In the genomic region with DNA sequence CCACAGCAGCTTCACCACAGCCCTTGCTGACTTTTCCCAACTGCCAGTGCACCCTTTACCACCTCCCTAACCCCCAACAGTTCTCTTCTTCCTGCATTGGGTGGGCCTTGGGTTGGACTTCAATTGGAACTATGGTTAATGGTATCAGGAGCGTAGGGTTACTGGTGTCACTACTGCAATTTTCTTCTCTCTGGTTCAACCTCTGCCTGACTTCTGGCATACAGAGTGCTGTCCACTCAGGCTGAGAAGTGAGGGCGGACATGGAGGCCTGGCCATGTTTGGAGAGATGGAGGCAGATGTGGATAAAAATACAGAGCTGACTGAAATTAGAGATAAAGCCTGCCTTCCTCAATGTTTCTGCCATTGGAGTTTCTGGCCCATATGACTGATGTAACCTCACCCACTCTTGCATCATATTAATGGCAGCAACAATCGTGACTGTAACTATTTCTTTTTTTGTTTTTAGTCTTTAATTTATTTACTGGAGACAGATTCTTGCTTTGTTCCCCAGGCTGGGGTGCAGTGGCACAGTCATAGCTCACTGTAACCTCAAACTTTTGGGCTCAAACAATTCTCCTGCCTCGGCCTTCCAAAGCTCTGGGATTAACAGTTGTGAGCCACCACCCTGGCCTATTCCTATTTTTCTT, we compare ENCODE assay signal across 24 cellular contexts.
DNase-seq lines count a peak whose midpoint lies in the region; ATAC-seq, FAIRE-seq and TF ChIP-seq lines count a peak whose summit lies in the region.
"Had no signal": no experiment of that assay in that cellular context is flagged by ENCODE, and none has a peak within 500 bp of the region (broad histone marks: within the 10 kb centered on the region; RNA-seq: fewer than 3 reads in every experiment).

No MANE protein-coding gene starts in this region.

- ATAC-seq in HepG2 (no peak), right lobe of liver (no peak), thoracic aorta (ENCODE audit: insufficient number of reproducible peaks, low FRiP score, low read depth) (no peak)
- ATAC-seq: left lobe of liver, T-cell had no signal

- POLR2A ChIA-PET in HepG2 (lab: Yijun Ruan, JAX), result no interaction called here
- POLR2A ChIA-PET in CD8-positive, alpha-beta memory T cell (lab: Charles Lee), result no interaction called here

- CTCF ChIA-PET in HepG2 (lab: Yijun Ruan, JAX; ENCODE audit: low intra/inter-chr PET ratio, low total read pairs), result no interaction called here
- CTCF ChIA-PET in CD8-positive, alpha-beta memory T cell (lab: Charles Lee), result interaction anchor here (0.6 to 1.0 kb wide), 2 partner anchors 13 to 24 kb away, joined by 3 read pairs; no protein-coding TSS in a partner anchor

- TF ChIP-seq EP300 in HepG2 (IDR thresholded peaks at IDR 0.05; ENCODE audit: low read depth in 2 of 2, low read length in 2 of 2), result no peak
- no peak for TF ChIP-seq EP300 in HepG2 (CRISPR knock-in tag; IDR thresholded peaks at IDR 0.05; ENCODE audit: borderline replicate concordance)

- no peaks in the 10 kb centered on the region for H3K4me1 Mint-ChIP-seq in CD8-positive, alpha-beta memory T cell
- H3K4me1 Mint-ChIP-seq: T-cell had no signal

- TF ChIP-seq POLR2A in HepG2 (IDR thresholded peaks at IDR 0.05; ENCODE audit: insufficient read depth in 1 of 2, low read depth in 2 of 2, low read length in 2 of 2) (no peak), right lobe of liver (IDR thresholded peaks at IDR 0.05) (no peak), prostate gland (IDR thresholded peaks at IDR 0.05) (no peak)

- DNase-seq in HepG2 (ENCODE audit: low spot score) (no peak), right lobe of liver (no peak), OCI-M1 (lab: John Stamatoyannopoulos, UW) (peak; percentile 52), fibroblast of lung (ENCODE audit: low read depth in 2 of 2) (no peak), thoracic aorta (ENCODE audit: low spot score) (no peak), superior temporal gyrus (ENCODE audit: extremely low spot score) (no peak), prostate gland (ENCODE audit: low spot score) (no peak)
- no peak for DNase-seq in CD8-positive, alpha-beta memory T cell
- DNase-seq: activated CD4-positive, alpha-beta T cell treated with anti-CD3 and anti-CD28 coated beads for 4 hours; GF-D8; H9; NCI-H1694 treated with DMSO at 0.1 percent for 48 hours; NCI-H2227 treated with DMSO at 0.1 percent for 48 hours; Right ventricle myocardium superior; T-cell; uterus had no signal

- WGBS in HepG2 (ENCODE audit: low lambda C conversion rate), result 19% methylated on average over 4 of the region's 4 CpGs
- 78% methylated on average over 3 of the region's 4 CpGs for WGBS in right lobe of liver (ENCODE audit: insufficient coverage, low coverage, low lambda C conversion rate, missing lambda C conversion rate)
- 89% methylated on average over 4 of the region's 4 CpGs for WGBS in prostate gland

- H3K9ac ChIP-seq in HepG2 (ENCODE audit: insufficient read depth, low read depth, low read length), result no peak overlapping the region
- no peak overlapping the region for H3K9ac ChIP-seq in fibroblast of lung (ENCODE audit: insufficient read depth, low read length)
- H3K9ac ChIP-seq: KMS-11 had no signal

- H3K9me3 ChIP-seq in HepG2 (ENCODE audit: low read length) (no peaks in the 10 kb centered on the region), right lobe of liver (no peaks in the 10 kb centered on the region), fibroblast of lung (ENCODE audit: control insufficient read depth, insufficient read depth, low read depth, low read length) (no peaks in the 10 kb centered on the region), thoracic aorta (no peaks in the 10 kb centered on the region), prostate gland (no peaks in the 10 kb centered on the region)
- no peaks in the 10 kb centered on the region for H3K9me3 ChIP-seq in CD8-positive, alpha-beta memory T cell (ENCODE audit: low read length)
- H3K9me3 ChIP-seq: uterus had no signal

- H3K4me3 Mint-ChIP-seq in CD8-positive, alpha-beta memory T cell, result no peak overlapping the region
- H3K4me3 Mint-ChIP-seq: dendritic cell treated with granulocyte-macrophage colony-stimulating factor and Interleukin-4, amounts not matched to agents 40 ng/mL and 50 ng/mL, for 4 days; H9; mesothelial cell of epicardium; neural crest cell; T-cell had no signal

- intact Hi-C loops in HepG2 (cut with micrococcal nuclease; ENCODE audit: unreplicated experiment) (no loop called here), right lobe of liver (cut with DNase I) (no loop called here), prostate gland (cut with DNase I) (no loop called here)

- H3K27ac ChIP-seq in HepG2 (ENCODE audit: extremely low read length, insufficient read depth, low read length), result no peak overlapping the region
- no peak overlapping the region for H3K27ac ChIP-seq in right lobe of liver
- peak overlapping the region; percentile 70 for H3K27ac ChIP-seq in fibroblast of lung (ENCODE audit: insufficient read depth, low read length)
- H3K27ac ChIP-seq in thoracic aorta, result peak overlapping the region; percentile 16 to 69
- H3K27ac ChIP-seq in CD8-positive, alpha-beta memory T cell (ENCODE audit: low read depth, low read length), result no peak overlapping the region
- H3K27ac ChIP-seq in prostate gland, result no peak overlapping the region
- H3K27ac ChIP-seq: KMS-11, uterus had no signal

- BruUV-seq in HepG2 (replicated peaks; lab: Mats Ljungman, UMichigan), result no TSS peak

- H4K20me1 ChIP-seq in HepG2 (ENCODE audit: insufficient read depth, low read length) (no peaks in the 10 kb centered on the region), fibroblast of lung (ENCODE audit: control insufficient read depth, extremely low read depth, insufficient read depth, low read length) (no peaks in the 10 kb centered on the region)

- H3K9me3 Mint-ChIP-seq in CD8-positive, alpha-beta memory T cell, result no peaks in the 10 kb centered on the region
- H3K9me3 Mint-ChIP-seq: activated T-helper 2 cell treated with anti-CD3 and anti-CD28 coated beads, Interferon-gamma antibody, Interleukin-2, Interleukin-4, amounts not matched to agents 10 μg/mL and 5 μg/mL and 100 μg/mL, durations not matched to agents 14 hours and 24 hours and 36 hours; dendritic cell treated with granulocyte-macrophage colony-stimulating factor and Interleukin-4, amounts not matched to agents 40 ng/mL and 50 ng/mL, for 4 days; H9; mesothelial cell of epicardium; neural crest cell; T-cell had no signal

- no peak for FAIRE-seq in HepG2 (lab: Jason Lieb, UNC)
- FAIRE-seq: TTC549 had no signal

- no peak overlapping the region for H2AFZ ChIP-seq in HepG2 (ENCODE audit: low read length)
- H2AFZ ChIP-seq in fibroblast of lung (ENCODE audit: low read length), result no peak overlapping the region

- no peak overlapping the region for H3K4me3 ChIP-seq in HepG2 (replicated peaks in 1 of 3; ENCODE audit: insufficient read depth in 1 of 3, low read depth in 2 of 3, low read length in 3 of 3)
- H3K4me3 ChIP-seq in right lobe of liver, result no peak overlapping the region
- H3K4me3 ChIP-seq in fibroblast of lung (replicated peaks in 1 of 4; ENCODE audit: control extremely low read depth in 1 of 4, insufficient read depth in 1 of 4, low read depth in 3 of 4, low read length in 4 of 4), result no peak overlapping the region
- no peak overlapping the region for H3K4me3 ChIP-seq in thoracic aorta
- H3K4me3 ChIP-seq in CD8-positive, alpha-beta memory T cell (ENCODE audit: low read length), result no peak overlapping the region
- no peak overlapping the region for H3K4me3 ChIP-seq in prostate gland
- H3K4me3 ChIP-seq: uterus had no signal

- H3K4me2 ChIP-seq in HepG2 (ENCODE audit: low read depth, low read length) (no peak overlapping the region), fibroblast of lung (ENCODE audit: extremely low read depth, insufficient read depth, low read length) (peak overlapping the region; percentile 5)
- H3K4me2 ChIP-seq: KMS-11 had no signal

- no peak for TF ChIP-seq RAD21 in HepG2 (CRISPR knock-in tag; IDR thresholded peaks at IDR 0.05)

- peaks cover 0 to 2% of the 10 kb centered on the region in 2 donors for H3K27me3 Mint-ChIP-seq in CD8-positive, alpha-beta memory T cell
- H3K27me3 Mint-ChIP-seq: dendritic cell treated with granulocyte-macrophage colony-stimulating factor and Interleukin-4, amounts not matched to agents 40 ng/mL and 50 ng/mL, for 4 days; progenitor cell of endocrine pancreas; T-cell had no signal

- H3K79me2 ChIP-seq in HepG2 (ENCODE audit: insufficient read depth, low read length) (no peaks in the 10 kb centered on the region), fibroblast of lung (ENCODE audit: control insufficient read depth, insufficient read depth, low read length) (no peaks in the 10 kb centered on the region)

- H3K36me3 Mint-ChIP-seq in CD8-positive, alpha-beta memory T cell, result no peaks in the 10 kb centered on the region
- H3K36me3 Mint-ChIP-seq: T-cell had no signal

- TF ChIP-seq CTCF in HepG2 (CRISPR knock-in tag; IDR thresholded peaks at IDR 0.05) (no peak), right lobe of liver (IDR thresholded peaks at IDR 0.05) (no peak), fibroblast of lung (conservative IDR thresholded peaks at IDR 0.05 in 1 of 2, IDR thresholded peaks at IDR 0.05 in 1 of 2; ENCODE audit: low read depth in 1 of 2, low read length in 2 of 2) (no peak), thoracic aorta (IDR thresholded peaks at IDR 0.05) (no peak), prostate gland (IDR thresholded peaks at IDR 0.05) (no peak)

- H3K27me3 ChIP-seq in HepG2 (ENCODE audit: control insufficient read depth in 1 of 2, insufficient read depth in 2 of 2, low read length in 2 of 2) (peaks cover 2 to 15% of the 10 kb centered on the region in 2 experiments; a peak in 4 of 5 replicates), right lobe of liver (no peaks in the 10 kb centered on the region), fibroblast of lung (ENCODE audit: control insufficient read depth, insufficient read depth, low read length) (no peaks in the 10 kb centered on the region), thoracic aorta (replicated peaks; ENCODE audit: insufficient read depth) (no peaks in the 10 kb centered on the region), prostate gland (replicated peaks; ENCODE audit: insufficient read depth) (no peaks in the 10 kb centered on the region)
- no peaks in the 10 kb centered on the region for H3K27me3 ChIP-seq in CD8-positive, alpha-beta memory T cell (ENCODE audit: insufficient read depth, low read length, poor library complexity, severe bottlenecking)
- H3K27me3 ChIP-seq: uterus had no signal

- in situ Hi-C loops in HepG2 (cut with HindIII; ENCODE audit: extremely low pct_ligation_motif_present, low pct_unique_long_range_greater_than_20kb), result no loop called here

- no peak overlapping the region for H3K27ac Mint-ChIP-seq in CD8-positive, alpha-beta memory T cell
- H3K27ac Mint-ChIP-seq: activated T-helper 2 cell treated with anti-CD3 and anti-CD28 coated beads, Interferon-gamma antibody, Interleukin-2, Interleukin-4, amounts not matched to agents 10 μg/mL and 5 μg/mL and 100 μg/mL, durations not matched to agents 14 hours and 24 hours and 36 hours; dendritic cell treated with granulocyte-macrophage colony-stimulating factor and Interleukin-4, amounts not matched to agents 40 ng/mL and 50 ng/mL, for 4 days; mesothelial cell of epicardium; progenitor cell of endocrine pancreas; T-cell had no signal

- H3K4me1 ChIP-seq in HepG2 (ENCODE audit: insufficient read depth, low read length) (no peaks in the 10 kb centered on the region), right lobe of liver (no peaks in the 10 kb centered on the region), fibroblast of lung (ENCODE audit: control insufficient read depth, extremely low read depth, insufficient read depth, low read length) (peaks cover 33% of the 10 kb centered on the region), thoracic aorta (ENCODE audit: control insufficient read depth in 1 of 2, low read depth in 2 of 2) (peaks cover 25 to 61% of the 10 kb centered on the region in 2 donors), prostate gland (replicated peaks) (no peaks in the 10 kb centered on the region)
- no peaks in the 10 kb centered on the region for H3K4me1 ChIP-seq in CD8-positive, alpha-beta memory T cell (ENCODE audit: insufficient read depth, low read length)

- no peaks in the 10 kb centered on the region for H3K36me3 ChIP-seq in HepG2 (replicated peaks in 1 of 2; ENCODE audit: control insufficient read depth in 1 of 2, insufficient read depth in 2 of 2, low read length in 2 of 2)
- no peaks in the 10 kb centered on the region for H3K36me3 ChIP-seq in right lobe of liver
- H3K36me3 ChIP-seq in fibroblast of lung (ENCODE audit: control insufficient read depth, insufficient read depth, low read length), result peaks cover 8% of the 10 kb centered on the region
- H3K36me3 ChIP-seq in thoracic aorta, result peaks cover 8% of the 10 kb centered on the region
- no peaks in the 10 kb centered on the region for H3K36me3 ChIP-seq in CD8-positive, alpha-beta memory T cell (ENCODE audit: insufficient read depth, low read length)
- no peaks in the 10 kb centered on the region for H3K36me3 ChIP-seq in prostate gland
- H3K36me3 ChIP-seq: uterus had no signal

Comparison
In these comparisons a context has a peak if more than half of its experiments do, and no peak if none do; other contexts are left out.
1. H3K27ac ChIP-seq: peak in fibroblast of lung (single experiment) and thoracic aorta (2 of 2); none in HepG2 (single experiment), right lobe of liver (0 of 3), CD8-positive, alpha-beta memory T cell (single experiment) and prostate gland (0 of 2).